1 cellular context compared by ENCODE assay signal in genomic region chr1:55038552-55038838, GRCh38.
TF ChIP-seq lines count a peak whose summit lies in the region.

No MANE protein-coding gene starts in this region.

TF ChIP-seq in K562, 482 proteins besides CTCF, POLR2A, EP300 and RAD21:
- 0 out of 2 replicates have a peak, but pooled peaks have one; percentile 6 for TF ChIP-seq TAF7 (tag; IDR thresholded peaks at IDR 0.05)
- no peak for TF ChIP-seq ZFPM2 (CRISPR knock-in tag; IDR thresholded peaks at IDR 0.05)
TF ChIP-seq in K562: peak in this region for 1.
